In genomic region chr2:64410673-64411072, GRCh38 we compare ENCODE assay signal across 1 cellular context.
TF ChIP-seq lines count a peak whose summit lies in the region.

No MANE protein-coding gene starts in this region.

TF ChIP-seq in GM12878, 131 proteins besides CTCF, POLR2A, EP300 and RAD21 (continued from another document):
- TF ChIP-seq CUX1 (IDR thresholded peaks at IDR 0.05; ENCODE audit: insufficient replicate concordance, low read depth, low read length) (no peak), SMARCA5 (IDR thresholded peaks at IDR 0.05) (no peak), ZNF24 (IDR thresholded peaks at IDR 0.05) (no peak), PAX5 (IDR thresholded peaks at IDR 0.05; ENCODE audit: borderline replicate concordance, low read depth, low read length) (no peak), NR2C2 (IDR thresholded peaks at IDR 0.05; ENCODE audit: borderline replicate concordance, control insufficient read depth, insufficient read length, low read depth) (no peak), ZNF622 (IDR thresholded peaks at IDR 0.05) (no peak), ZNF217 (IDR thresholded peaks at IDR 0.05) (no peak), RCOR1 (conservative IDR thresholded peaks at IDR 0.05; ENCODE audit: low read depth, low read length) (no peak), KAT2A (conservative IDR thresholded peaks at IDR 0.05; ENCODE audit: control insufficient read depth, low read depth, low read length) (no peak), BMI1 (IDR thresholded peaks at IDR 0.05; ENCODE audit: borderline replicate concordance) (no peak)
TF ChIP-seq in GM12878: peak in this region for 0.
